Comparison of ENCODE assay signal across 32 cellular contexts in the genomic region with DNA sequence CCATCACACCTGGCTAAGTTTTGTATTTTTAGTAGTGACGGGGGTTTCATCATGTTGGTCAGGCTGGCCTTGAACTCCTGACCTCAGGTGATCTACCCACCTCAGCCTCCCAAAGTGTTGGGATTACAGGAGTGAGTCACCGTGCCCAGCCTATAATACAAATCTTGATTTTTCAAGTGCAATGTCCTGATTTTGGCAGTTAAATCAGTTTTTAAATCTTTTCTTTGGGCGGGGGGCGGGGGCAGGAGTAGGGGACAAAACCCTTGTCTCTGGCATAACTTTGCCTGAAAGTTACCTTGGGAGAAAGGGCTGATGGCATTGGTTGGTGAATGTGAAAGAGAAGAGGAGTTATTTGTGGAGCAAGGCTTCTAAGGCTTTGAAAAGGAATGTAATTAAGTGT.
"Had no signal": no experiment of that assay in that cellular context is flagged by ENCODE, and none has a peak within 500 bp of the region (broad histone marks: within the 10 kb centered on the region; RNA-seq: fewer than 3 reads in every experiment).

No MANE protein-coding gene starts in this region.

- H3K4me1 ChIP-seq: body of pancreas had no signal

- H3K27me3 Mint-ChIP-seq: activated CD4-positive, alpha-beta memory T cell treated with anti-CD3 and anti-CD28 coated beads, Interleukin-2, amount 10 ng/mL, durations not matched to agents 7 days and 5 days; activated CD4-positive, alpha-beta T cell treated with anti-CD3 and anti-CD28 coated beads, Interleukin-2, amount 10 ng/mL, durations not matched to agents 7 days and 5 days; activated naive CD4-positive, alpha-beta T cell treated with anti-CD3 and anti-CD28 coated beads, Interleukin-2, amount 50 U/mL, for 24 hours; activated naive CD8-positive, alpha-beta T cell treated with anti-CD3 and anti-CD28 coated beads for 36 hours; activated naive CD8-positive, alpha-beta T cell treated with anti-CD3 and anti-CD28 coated beads, Interleukin-2, amount 50 U/mL, for 24 hours; T-helper 17 cell had no signal

- H3K9me3 Mint-ChIP-seq: activated naive CD4-positive, alpha-beta T cell treated with anti-CD3 and anti-CD28 coated beads, Interleukin-2, amount 50 U/mL, for 24 hours had no signal

- H3K36me3 ChIP-seq: adrenal gland, WERI-Rb-1 had no signal

- FAIRE-seq: colon, frontal cortex had no signal

- H3K4me1 Mint-ChIP-seq: activated CD4-positive, alpha-beta memory T cell treated with anti-CD3 and anti-CD28 coated beads, Interleukin-2, amount 10 ng/mL, durations not matched to agents 7 days and 5 days had no signal

- H3K27me3 ChIP-seq: adrenal gland, body of pancreas had no signal

- H3K27ac ChIP-seq: adrenal gland, body of pancreas, WERI-Rb-1 had no signal

- H3K4me3 Mint-ChIP-seq: activated CD4-positive, alpha-beta memory T cell treated with anti-CD3 and anti-CD28 coated beads, Interleukin-2, amount 10 ng/mL, durations not matched to agents 7 days and 5 days; activated CD4-positive, alpha-beta T cell treated with anti-CD3 and anti-CD28 coated beads, Interleukin-2, amount 10 ng/mL, durations not matched to agents 7 days and 5 days; activated naive CD4-positive, alpha-beta T cell treated with anti-CD3 and anti-CD28 coated beads for 36 hours; activated naive CD4-positive, alpha-beta T cell treated with anti-CD3 and anti-CD28 coated beads, Interleukin-2, amount 50 U/mL, for 24 hours; activated naive CD8-positive, alpha-beta T cell treated with anti-CD3 and anti-CD28 coated beads for 36 hours; activated naive CD8-positive, alpha-beta T cell treated with anti-CD3 and anti-CD28 coated beads, Interleukin-2, amount 50 U/mL, for 24 hours; activated T-helper 1 cell treated with anti-CD3 and anti-CD28 coated beads, Interleukin-12 subunit alpha, Interleukin-12 subunit beta, Interleukin-2, Interleukin-4 antibody, amounts not matched to agents 30 ng/mL and 10 ng/mL and 1 ng/mL, durations not matched to agents 14 hours and 24 hours and 36 hours; endodermal cell; T-helper 17 cell; T-helper 2 cell treated with Interferon-gamma antibody and Interleukin-4, amounts not matched to agents 5 μg/mL and 100 μg/mL, for 36 hours had no signal

- H3K9me3 ChIP-seq: adrenal gland, body of pancreas had no signal

- H3K27ac Mint-ChIP-seq: activated CD4-positive, alpha-beta memory T cell treated with anti-CD3 and anti-CD28 coated beads, Interleukin-2, amount 10 ng/mL, durations not matched to agents 7 days and 5 days; activated CD4-positive, alpha-beta T cell treated with anti-CD3 and anti-CD28 coated beads, Interleukin-2, amount 10 ng/mL, durations not matched to agents 7 days and 5 days; activated naive CD4-positive, alpha-beta T cell treated with anti-CD3 and anti-CD28 coated beads for 36 hours; activated naive CD4-positive, alpha-beta T cell treated with anti-CD3 and anti-CD28 coated beads, Interleukin-2, amount 50 U/mL, for 24 hours; activated naive CD8-positive, alpha-beta T cell treated with anti-CD3 and anti-CD28 coated beads for 36 hours; activated naive CD8-positive, alpha-beta T cell treated with anti-CD3 and anti-CD28 coated beads, Interleukin-2, amount 50 U/mL, for 24 hours; activated T-helper 1 cell treated with anti-CD3 and anti-CD28 coated beads, Interleukin-12 subunit alpha, Interleukin-12 subunit beta, Interleukin-2, Interleukin-4 antibody, amounts not matched to agents 30 ng/mL and 10 ng/mL and 1 ng/mL, durations not matched to agents 14 hours and 24 hours and 36 hours; activated T-helper 2 cell treated with anti-CD3 and anti-CD28 coated beads, Interferon-gamma antibody, Interleukin-2, Interleukin-4, amounts not matched to agents 10 μg/mL and 5 μg/mL and 100 μg/mL, durations not matched to agents 14 hours and 24 hours and 36 hours; endodermal cell; T-helper 17 cell; T-helper 2 cell treated with Interferon-gamma antibody and Interleukin-4, amounts not matched to agents 5 μg/mL and 100 μg/mL, for 36 hours had no signal

- DNase-seq: activated CD4-positive, alpha-beta memory T cell treated with anti-CD3 and anti-CD28 coated beads, Interleukin-2, amount 10 ng/mL, durations not matched to agents 7 days and 5 days; activated CD4-positive, alpha-beta T cell treated with anti-CD3 and anti-CD28 coated beads for 1 hour; activated CD4-positive, alpha-beta T cell treated with anti-CD3 and anti-CD28 coated beads for 4 hours; activated CD4-positive, alpha-beta T cell treated with anti-CD3 and anti-CD28 coated beads, Interleukin-2, amount 10 ng/mL, durations not matched to agents 7 days and 5 days; activated CD4-positive, alpha-beta T cell treated with anti-CD3 and anti-CD28 coated beads, Interleukin-2, amount 50 U/mL, for 4 hours; activated CD4-positive, CD25-positive, alpha-beta regulatory T cell; activated CD8-positive, alpha-beta memory T cell treated with anti-CD3 and anti-CD28 coated beads for 24 hours; activated effector memory CD4-positive, alpha-beta T cell treated with anti-CD3 and anti-CD28 coated beads, Interleukin-2, amount 50 U/mL, for 16 hours; activated naive CD4-positive, alpha-beta T cell treated with anti-CD3 and anti-CD28 coated beads for 36 hours; activated naive CD8-positive, alpha-beta T cell treated with anti-CD3 and anti-CD28 coated beads for 36 hours; activated naive CD8-positive, alpha-beta T cell treated with anti-CD3 and anti-CD28 coated beads, Interleukin-2, amount 50 U/mL, for 24 hours; activated T-cell treated with anti-CD3 and anti-CD28 coated beads, Interleukin-2, amount 50 U/mL, for 48 hours; adrenal gland; amygdala; aorta; body of pancreas; caudate nucleus; cortex of kidney; effector memory CD4-positive, alpha-beta T cell; endodermal cell; foreskin fibroblast; head of caudate nucleus; T-helper 1 cell; T-helper 17 cell; T1000; WERI-Rb-1 had no signal

- ATAC-seq: activated naive CD8-positive, alpha-beta T cell treated with anti-CD3 and anti-CD28 coated beads, Interleukin-2, amount 50 U/mL, for 24 hours; body of pancreas; T-helper 17 cell had no signal

- H3K4me3 ChIP-seq: adrenal gland, body of pancreas had no signal
